In the genomic region with DNA sequence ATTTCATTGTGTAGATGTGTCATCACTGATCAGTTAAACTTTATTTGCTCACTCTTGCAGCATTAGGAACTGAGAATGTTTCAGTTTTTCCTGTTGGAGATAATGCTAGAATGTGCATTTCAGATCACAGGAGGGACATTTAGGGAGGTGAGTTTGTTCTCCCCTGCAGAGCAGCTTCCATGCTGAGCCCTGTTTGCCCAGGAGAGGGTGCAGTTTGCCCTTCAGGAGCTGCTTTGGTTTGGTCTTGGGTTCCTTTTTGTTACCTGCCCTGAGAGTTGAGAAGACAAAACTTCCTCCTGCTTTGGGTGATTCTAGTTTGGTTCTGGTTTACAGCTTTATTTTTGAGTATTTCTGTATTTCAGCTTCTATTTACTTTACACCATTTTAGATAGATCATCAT, we compare ENCODE assay signal across 8 cellular contexts. TPM values are rescaled to one million over a fixed set of nuclear protein-coding genes. Genes with fewer than 3 reads are reported as not detected.
DNase-seq lines count a peak whose midpoint lies in the region; ATAC-seq and TF ChIP-seq lines count a peak whose summit lies in the region.

No MANE protein-coding gene starts in this region.

- H3K4me3 Mint-ChIP-seq in activated CD4-positive, alpha-beta T cell treated with anti-CD3 and anti-CD28 coated beads, Interleukin-2, amount 10 ng/mL, durations not matched to agents 7 days and 5 days = no peak overlapping the region

- H3K27me3 ChIP-seq in cardiac muscle cell = no peaks in the 10 kb centered on the region
- no peaks in the 10 kb centered on the region for H3K27me3 ChIP-seq in psoas muscle (ENCODE audit: insufficient read depth in 3 of 3, low read length in 2 of 3)

- peaks cover 42% of the 10 kb centered on the region for H3K36me3 Mint-ChIP-seq in activated CD4-positive, alpha-beta T cell treated with anti-CD3 and anti-CD28 coated beads, Interleukin-2, amount 10 ng/mL, durations not matched to agents 7 days and 5 days (ENCODE audit: low read depth)

- POLR2A ChIA-PET in activated CD4-positive, alpha-beta T cell treated with anti-CD3 and anti-CD28 coated beads, Interleukin-2, amount 10 ng/mL, durations not matched to agents 7 days and 5 days (lab: Charles Lee) = no interaction called here

- intact Hi-C loops in cardiac septum (cut with DNase I) = loop anchor here (1.0 kb wide), 1 partner anchor 39 kb away; no protein-coding TSS in a partner anchor
- intact Hi-C loops in psoas muscle (cut with DNase I) = loop anchor here (2.0 kb wide), 1 partner anchor 39 kb away; no protein-coding TSS in a partner anchor

- H3K27ac ChIP-seq in cardiac muscle cell = no peak overlapping the region
- no peak overlapping the region for H3K27ac ChIP-seq in psoas muscle

- peak; percentile 87 for TF ChIP-seq CTCF in cardiac muscle cell (IDR thresholded peaks at IDR 0.05; ENCODE audit: low read depth, low read length)
- peak; percentile 69 for TF ChIP-seq CTCF in psoas muscle (IDR thresholded peaks at IDR 0.05)

- ATAC-seq in psoas muscle = peak; percentile 79 to 88 (median 82)
- ATAC-seq in HG03432 (IDR thresholded peaks at IDR 0.05; ENCODE audit: unreplicated experiment) = no peak

- H3K4me1 ChIP-seq in cardiac muscle cell (ENCODE audit: low read depth) = no peaks in the 10 kb centered on the region
- peaks cover 9% of the 10 kb centered on the region for H3K4me1 ChIP-seq in psoas muscle

- no peaks in the 10 kb centered on the region for H3K9me3 Mint-ChIP-seq in activated CD4-positive, alpha-beta T cell treated with anti-CD3 and anti-CD28 coated beads, Interleukin-2, amount 10 ng/mL, durations not matched to agents 7 days and 5 days

- H3K27ac Mint-ChIP-seq in activated CD4-positive, alpha-beta T cell treated with anti-CD3 and anti-CD28 coated beads, Interleukin-2, amount 10 ng/mL, durations not matched to agents 7 days and 5 days = peak overlapping the region; percentile 79

- H3K4me3 ChIP-seq in cardiac muscle cell = no peak overlapping the region
- H3K4me3 ChIP-seq in psoas muscle = no peak overlapping the region

- DNase-seq in cardiac muscle cell (ENCODE audit: low read depth in 1 of 2, low spot score in 1 of 2) = peak; percentile 48 to 65
- no peak for DNase-seq in cardiac septum (ENCODE audit: low spot score)
- DNase-seq in NCI-H1694 (lab: John Stamatoyannopoulos, UW) = peak; percentile 16
- peak; percentile 83 for DNase-seq in activated CD4-positive, alpha-beta T cell treated with anti-CD3 and anti-CD28 coated beads, Interleukin-2, amount 10 ng/mL, durations not matched to agents 7 days and 5 days
- DNase-seq in effector CD8-positive, alpha-beta T cell (lab: John Stamatoyannopoulos, UW) = peak; percentile 43
- DNase-seq in psoas muscle = no peak
- DNase-seq in amygdala (lab: John Stamatoyannopoulos, UW) = no peak

- H3K36me3 ChIP-seq in cardiac muscle cell (no peaks in the 10 kb centered on the region), psoas muscle (ENCODE audit: insufficient read depth in 1 of 2, low read depth in 1 of 2) (peaks cover 0 to 2% of the 10 kb centered on the region in 2 donors)

- CTCF ChIA-PET in activated CD4-positive, alpha-beta T cell treated with anti-CD3 and anti-CD28 coated beads, Interleukin-2, amount 10 ng/mL, durations not matched to agents 7 days and 5 days (lab: Charles Lee) = interaction anchor here (0.9 to 10.0 kb wide), 15 partner anchors 10 to 48 kb away, joined by 3 to 62 read pairs (median 5); no protein-coding TSS in a partner anchor

- peaks cover 63% of the 10 kb centered on the region for H3K4me1 Mint-ChIP-seq in activated CD4-positive, alpha-beta T cell treated with anti-CD3 and anti-CD28 coated beads, Interleukin-2, amount 10 ng/mL, durations not matched to agents 7 days and 5 days

- H3K9me3 ChIP-seq in cardiac muscle cell (ENCODE audit: low read depth) (no peaks in the 10 kb centered on the region), psoas muscle (no peaks in the 10 kb centered on the region)

- no peaks in the 10 kb centered on the region for H3K27me3 Mint-ChIP-seq in activated CD4-positive, alpha-beta T cell treated with anti-CD3 and anti-CD28 coated beads, Interleukin-2, amount 10 ng/mL, durations not matched to agents 7 days and 5 days

RNA-seq across cellular contexts. Expression of a gene that starts 49.9 kb away (rescaled TPM):
- total RNA-seq in cardiac muscle cell = 21.3 and 40.0 TPM in 2 replicates
- polyA plus RNA-seq in cardiac muscle cell = 21.0 and 44.5 TPM in 2 replicates
- 100 TPM for total RNA-seq in cardiac septum
- total RNA-seq in activated CD4-positive, alpha-beta T cell treated with anti-CD3 and anti-CD28 coated beads, Interleukin-2, amount 10 ng/mL, durations not matched to agents 7 days and 5 days = 10 to 100 TPM; 84.1 to 97.5 TPM
- total RNA-seq in psoas muscle = 100 to 1,000 TPM in 3 of 4 donors, 10 to 100 TPM in 1; 77.9 to 365 (median 244) TPM
- 100 to 1,000 TPM in 1 of 3 donors, 10 to 100 TPM in 2; 59.4 to 310 (median 59.6) TPM for polyA plus RNA-seq in psoas muscle

Comparison
In these comparisons a context has a peak if more than half of its experiments do, and no peak if none do; other contexts are left out.
1. DNase-seq: peak in cardiac muscle cell (2 of 2), NCI-H1694 (single experiment), activated CD4-positive, alpha-beta T cell treated with anti-CD3 and anti-CD28 coated beads, Interleukin-2, amount 10 ng/mL, durations not matched to agents 7 days and 5 days (single experiment) and effector CD8-positive, alpha-beta T cell (single experiment); none in cardiac septum (single experiment), psoas muscle (0 of 2) and amygdala (0 of 56).